1 cellular context compared by ENCODE assay signal in the genomic region with DNA sequence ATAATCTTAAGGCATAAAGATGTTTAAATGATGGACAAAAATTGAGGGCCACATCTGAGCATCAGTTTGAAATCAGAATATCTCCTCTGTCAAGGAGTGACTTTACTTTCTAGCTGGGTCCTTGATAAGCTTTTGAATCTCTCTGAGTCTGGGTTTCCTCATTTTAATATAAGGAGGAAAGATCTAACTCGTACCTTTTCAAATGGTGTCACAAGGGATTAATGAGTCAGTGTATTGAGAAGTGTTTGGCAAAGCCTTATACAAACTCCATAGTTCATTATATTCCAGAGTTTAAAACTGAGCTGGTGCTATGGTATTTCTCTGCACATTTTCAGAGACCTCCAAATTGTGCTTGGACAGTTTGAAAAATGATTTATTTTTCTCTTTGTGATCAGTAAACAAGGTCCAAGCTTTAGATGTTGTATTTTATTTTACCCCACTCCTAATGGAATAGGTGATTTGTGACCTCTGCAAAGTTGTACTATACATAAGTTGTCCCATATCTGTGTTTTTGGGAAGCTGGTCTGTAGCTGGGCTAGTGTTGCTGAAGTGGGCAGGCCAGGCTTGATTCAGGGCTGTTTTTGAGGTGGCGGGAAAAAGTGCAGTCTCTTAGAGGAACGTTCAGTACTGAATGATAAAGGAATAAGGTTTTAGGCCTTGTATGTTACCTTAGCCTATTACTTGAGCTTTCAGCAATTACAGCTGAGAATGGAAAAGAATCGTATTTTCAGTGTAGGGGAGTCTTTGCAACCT.
A peak's percentile ranks its signal among the peaks of the same experiment; 100 is the strongest.
TF ChIP-seq lines count a peak whose summit lies in the region.

No MANE protein-coding gene starts in this region.

TF ChIP-seq in HepG2, 621 proteins besides CTCF, POLR2A, EP300 and RAD21 (continued from another document):
- TF ChIP-seq, protein P1, sequence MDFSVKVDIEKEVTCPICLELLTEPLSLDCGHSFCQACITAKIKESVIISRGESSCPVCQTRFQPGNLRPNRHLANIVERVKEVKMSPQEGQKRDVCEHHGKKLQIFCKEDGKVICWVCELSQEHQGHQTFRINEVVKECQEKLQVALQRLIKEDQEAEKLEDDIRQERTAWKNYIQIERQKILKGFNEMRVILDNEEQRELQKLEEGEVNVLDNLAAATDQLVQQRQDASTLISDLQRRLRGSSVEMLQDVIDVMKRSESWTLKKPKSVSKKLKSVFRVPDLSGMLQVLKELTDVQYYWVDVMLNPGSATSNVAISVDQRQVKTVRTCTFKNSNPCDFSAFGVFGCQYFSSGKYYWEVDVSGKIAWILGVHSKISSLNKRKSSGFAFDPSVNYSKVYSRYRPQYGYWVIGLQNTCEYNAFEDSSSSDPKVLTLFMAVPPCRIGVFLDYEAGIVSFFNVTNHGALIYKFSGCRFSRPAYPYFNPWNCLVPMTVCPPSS (IDR thresholded peaks at IDR 0.05) = no peak
- TF ChIP-seq ZMYM4 (CRISPR knock-in tag; IDR thresholded peaks at IDR 0.05) = no peak
- no peak for TF ChIP-seq ZNF672 (CRISPR knock-in tag; IDR thresholded peaks at IDR 0.05)
- TF ChIP-seq ZNF296 (CRISPR knock-in tag; conservative IDR thresholded peaks at IDR 0.05) = no peak
- no peak for TF ChIP-seq NR3C1 (CRISPR knock-in tag; IDR thresholded peaks at IDR 0.05)
- no peak for TF ChIP-seq ZNF7 (CRISPR knock-in tag; IDR thresholded peaks at IDR 0.05)
- TF ChIP-seq HNF4A (CRISPR knock-in tag; IDR thresholded peaks at IDR 0.05) = no peak
- TF ChIP-seq CREB1 (IDR thresholded peaks at IDR 0.05) = no peak
- 0 out of 2 replicates have a peak, but pooled peaks have one; percentile 15 for TF ChIP-seq CREB1 (CRISPR knock-in tag; IDR thresholded peaks at IDR 0.05)
- no peak for TF ChIP-seq ZNF468 (CRISPR knock-in tag; IDR thresholded peaks at IDR 0.05)
- no peak for TF ChIP-seq NAIF1 (CRISPR knock-in tag; IDR thresholded peaks at IDR 0.05; ENCODE audit: borderline replicate concordance)
- TF ChIP-seq, protein P2, sequence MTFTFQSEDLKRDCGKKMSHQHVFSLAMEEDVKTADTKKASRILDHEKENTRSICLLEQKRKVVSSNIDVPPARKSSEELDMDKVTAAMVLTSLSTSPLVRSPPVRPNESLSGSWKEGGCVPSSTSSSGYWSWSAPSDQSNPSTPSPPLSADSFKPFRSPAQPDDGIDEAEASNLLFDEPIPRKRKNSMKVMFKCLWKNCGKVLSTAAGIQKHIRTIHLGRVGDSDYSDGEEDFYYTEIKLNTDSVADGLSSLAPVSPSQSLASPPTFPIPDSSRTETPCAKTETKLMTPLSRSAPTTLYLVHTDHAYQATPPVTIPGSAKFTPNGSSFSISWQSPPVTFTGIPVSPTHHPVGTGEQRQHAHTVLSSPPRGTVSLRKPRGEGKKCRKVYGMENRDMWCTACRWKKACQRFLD (CRISPR knock-in tag; IDR thresholded peaks at IDR 0.05; ENCODE audit: borderline replicate concordance) = no peak
- no peak for TF ChIP-seq ZBTB38 (CRISPR knock-in tag; IDR thresholded peaks at IDR 0.05)
- peak; percentile 88 for TF ChIP-seq PAF1 (CRISPR knock-in tag; IDR thresholded peaks at IDR 0.05)
- TF ChIP-seq ZFX (CRISPR knock-in tag; IDR thresholded peaks at IDR 0.05; ENCODE audit: low read depth) = 0 out of 2 replicates have a peak, but pooled peaks have one; percentile 7
- TF ChIP-seq RBFOX2 (IDR thresholded peaks at IDR 0.05; ENCODE audit: low read depth, low read length) = peak; percentile 69
- no peak for TF ChIP-seq ZNF343 (CRISPR knock-in tag; IDR thresholded peaks at IDR 0.05)
- TF ChIP-seq, protein P3, sequence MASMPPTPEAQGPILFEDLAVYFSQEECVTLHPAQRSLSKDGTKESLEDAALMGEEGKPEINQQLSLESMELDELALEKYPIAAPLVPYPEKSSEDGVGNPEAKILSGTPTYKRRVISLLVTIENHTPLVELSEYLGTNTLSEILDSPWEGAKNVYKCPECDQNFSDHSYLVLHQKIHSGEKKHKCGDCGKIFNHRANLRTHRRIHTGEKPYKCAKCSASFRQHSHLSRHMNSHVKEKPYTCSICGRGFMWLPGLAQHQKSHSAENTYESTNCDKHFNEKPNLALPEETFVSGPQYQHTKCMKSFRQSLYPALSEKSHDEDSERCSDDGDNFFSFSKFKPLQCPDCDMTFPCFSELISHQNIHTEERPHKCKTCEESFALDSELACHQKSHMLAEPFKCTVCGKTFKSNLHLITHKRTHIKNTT (CRISPR knock-in tag; IDR thresholded peaks at IDR 0.05) = no peak
- peak; percentile 89 for TF ChIP-seq RBM22 (optimal IDR thresholded peaks at IDR 0.05; ENCODE audit: low read length)
- no peak for TF ChIP-seq NFE2L1 (CRISPR knock-in tag; IDR thresholded peaks at IDR 0.05; ENCODE audit: borderline replicate concordance)
- no peak for TF ChIP-seq ZNF501 (CRISPR knock-in tag; IDR thresholded peaks at IDR 0.05)
- TF ChIP-seq GTF3A (CRISPR knock-in tag; conservative IDR thresholded peaks at IDR 0.05) = no peak
- peak; percentile 62; the same call in 1 of the 2 replicates for TF ChIP-seq POLR2G (IDR thresholded peaks at IDR 0.05; ENCODE audit: low read depth, low read length)
- no peak for TF ChIP-seq ZNF792 (CRISPR knock-in tag; IDR thresholded peaks at IDR 0.05)
- peak; percentile 32; the same call in 1 of the 2 replicates for TF ChIP-seq POLR2AphosphoS5 (IDR thresholded peaks at IDR 0.05; ENCODE audit: low read depth, low read length)
- TF ChIP-seq PHF21A (CRISPR knock-in tag; IDR thresholded peaks at IDR 0.05) = no peak
- no peak for TF ChIP-seq RFXAP (CRISPR knock-in tag; IDR thresholded peaks at IDR 0.05; ENCODE audit: borderline replicate concordance)
- TF ChIP-seq MED1 (CRISPR knock-in tag; IDR thresholded peaks at IDR 0.05) = peak; percentile 6; the same call in 1 of the 2 replicates
- no peak for TF ChIP-seq ZNF317 (CRISPR knock-in tag; IDR thresholded peaks at IDR 0.05)
